8 cellular contexts compared by ENCODE assay signal in the genomic region with DNA sequence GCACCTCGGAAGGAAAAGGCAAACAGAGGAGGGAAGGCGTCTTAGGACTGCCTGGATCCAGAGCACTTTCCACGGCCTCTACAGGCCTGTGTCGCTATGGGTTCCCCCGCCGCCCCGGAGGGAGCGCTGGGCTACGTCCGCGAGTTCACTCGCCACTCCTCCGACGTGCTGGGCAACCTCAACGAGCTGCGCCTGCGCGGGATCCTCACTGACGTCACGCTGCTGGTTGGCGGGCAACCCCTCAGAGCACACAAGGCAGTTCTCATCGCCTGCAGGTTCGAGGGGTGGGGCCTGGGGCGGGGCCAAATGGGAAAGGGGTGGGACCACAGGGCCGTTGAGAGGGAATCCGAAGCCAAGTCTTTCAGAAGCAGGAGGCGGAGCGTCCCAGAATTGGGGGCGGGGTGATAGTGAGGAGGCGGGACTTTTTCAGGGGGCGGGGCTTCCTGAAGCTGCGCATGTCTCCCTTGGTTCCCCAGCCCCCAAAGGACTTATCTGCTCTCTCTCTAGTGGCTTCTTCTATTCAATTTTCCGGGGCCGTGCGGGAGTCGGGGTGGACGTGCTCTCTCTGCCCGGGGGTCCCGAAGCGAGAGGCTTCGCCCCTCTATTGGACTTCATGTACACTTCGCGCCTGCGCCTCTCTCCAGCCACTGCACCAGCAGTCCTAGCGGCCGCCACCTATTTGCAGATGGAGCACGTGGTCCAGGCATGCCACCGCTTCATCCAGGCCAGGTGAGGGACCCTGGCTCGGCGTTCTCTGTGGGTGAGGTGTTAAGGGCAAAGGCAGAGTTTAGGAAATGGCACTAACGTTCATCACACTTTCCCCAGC. TPM values are rescaled to one million over a fixed set of nuclear protein-coding genes. Genes with fewer than 3 reads are reported as not detected.
A peak's percentile ranks its signal among the peaks of the same experiment; 100 is the strongest.
DNase-seq lines count a peak whose midpoint lies in the region; ATAC-seq and TF ChIP-seq lines count a peak whose summit lies in the region.

No MANE protein-coding gene starts in this region.

- H3K27me3 ChIP-seq in cardiac muscle cell (peaks cover 22% of the 10 kb centered on the region), ovary (no peaks in the 10 kb centered on the region)

- DNase-seq in NK-92 (lab: John Stamatoyannopoulos, UW; ENCODE audit: unreplicated experiment) (peak; percentile 57), SW480 (ENCODE audit: low spot score) (peak; percentile 65), cardiac muscle cell (ENCODE audit: low read depth in 1 of 2, low spot score in 1 of 2) (peak; percentile 61 to 93), ovary (peak; percentile 75 to 91 (median 86)), superior temporal gyrus (ENCODE audit: extremely low spot score) (peak; percentile 49)
- DNase-seq in NK-92 treated with Interleukin-12 subunit alpha and Interleukin-12 subunit beta, amount 100 ng/mL, for 24 hours (lab: John Stamatoyannopoulos, UW), result no peak
- DNase-seq in activated naive CD8-positive, alpha-beta T cell treated with anti-CD3 and anti-CD28 coated beads, Interleukin-2, amount 10 ng/mL, durations not matched to agents 7 days and 5 days, result peak; percentile 93

- H3K4me3 Mint-ChIP-seq in activated naive CD8-positive, alpha-beta T cell treated with anti-CD3 and anti-CD28 coated beads, Interleukin-2, amount 10 ng/mL, durations not matched to agents 7 days and 5 days, result peak overlapping the region; percentile 61

- no peak for TF ChIP-seq EP300 in ovary (IDR thresholded peaks at IDR 0.05)

- H3K27me3 Mint-ChIP-seq in activated naive CD8-positive, alpha-beta T cell treated with anti-CD3 and anti-CD28 coated beads, Interleukin-2, amount 10 ng/mL, durations not matched to agents 7 days and 5 days, result no peaks in the 10 kb centered on the region

- peak; percentile 74 for ATAC-seq in activated naive CD8-positive, alpha-beta T cell treated with anti-CD3 and anti-CD28 coated beads, Interleukin-2, amount 10 ng/mL, durations not matched to agents 7 days and 5 days (ENCODE audit: low read depth)
- ATAC-seq in HG02678 (IDR thresholded peaks at IDR 0.05; ENCODE audit: unreplicated experiment), result no peak

- peaks cover 28% of the 10 kb centered on the region for H3K4me1 Mint-ChIP-seq in activated naive CD8-positive, alpha-beta T cell treated with anti-CD3 and anti-CD28 coated beads, Interleukin-2, amount 10 ng/mL, durations not matched to agents 7 days and 5 days

- intact Hi-C loops in ovary (cut with DNase I), result loop anchor here in 1 of 4 donors (5.0 kb wide), 1 partner anchor 111 kb away; no protein-coding TSS in a partner anchor

- no peaks in the 10 kb centered on the region for H3K36me3 ChIP-seq in cardiac muscle cell
- H3K36me3 ChIP-seq in ovary, result no peaks in the 10 kb centered on the region

- H3K27ac Mint-ChIP-seq in activated naive CD8-positive, alpha-beta T cell treated with anti-CD3 and anti-CD28 coated beads, Interleukin-2, amount 10 ng/mL, durations not matched to agents 7 days and 5 days, result peak overlapping the region; percentile 82

- no peak overlapping the region for H3K4me3 ChIP-seq in cardiac muscle cell
- H3K4me3 ChIP-seq in ovary, result no peak overlapping the region

- H3K9me3 ChIP-seq in cardiac muscle cell (ENCODE audit: low read depth) (no peaks in the 10 kb centered on the region), ovary (no peaks in the 10 kb centered on the region)

- TF ChIP-seq POLR2A in ovary (IDR thresholded peaks at IDR 0.05), result no peak

- TF ChIP-seq CTCF in cardiac muscle cell (IDR thresholded peaks at IDR 0.05; ENCODE audit: low read depth, low read length) (no peak), ovary (IDR thresholded peaks at IDR 0.05) (no peak)

- POLR2A ChIA-PET in activated naive CD8-positive, alpha-beta T cell treated with anti-CD3 and anti-CD28 coated beads, Interleukin-2, amount 10 ng/mL, durations not matched to agents 7 days and 5 days (lab: Charles Lee), result interaction anchor here (0.6 to 5.3 kb wide), 4 partner anchors 9 to 211 kb away, joined by 4 to 57 read pairs (median 14); a partner anchor contains a TSS

- H3K4me1 ChIP-seq in cardiac muscle cell (ENCODE audit: low read depth) (no peaks in the 10 kb centered on the region), ovary (ENCODE audit: insufficient read depth) (no peaks in the 10 kb centered on the region)

- no peak overlapping the region for H3K27ac ChIP-seq in cardiac muscle cell
- H3K27ac ChIP-seq in ovary, result no peak overlapping the region

- H3K36me3 Mint-ChIP-seq in activated naive CD8-positive, alpha-beta T cell treated with anti-CD3 and anti-CD28 coated beads, Interleukin-2, amount 10 ng/mL, durations not matched to agents 7 days and 5 days, result no peaks in the 10 kb centered on the region

- 30 to 34% (median 33%) methylated on average over 51 of the region's 51 CpGs for WGBS in ovary, 3 donors

- no peaks in the 10 kb centered on the region for H3K9me3 Mint-ChIP-seq in activated naive CD8-positive, alpha-beta T cell treated with anti-CD3 and anti-CD28 coated beads, Interleukin-2, amount 10 ng/mL, durations not matched to agents 7 days and 5 days

RNA-seq across cellular contexts. Expression of a gene that starts 0.9 kb away (rescaled TPM):
- under 1 TPM; 0.36 to 0.54 TPM for total RNA-seq in activated naive CD8-positive, alpha-beta T cell treated with anti-CD3 and anti-CD28 coated beads, Interleukin-2, amount 10 ng/mL, durations not matched to agents 7 days and 5 days
- total RNA-seq in cardiac muscle cell (0.11 and 1.7 TPM in 2 replicates), ovary (10 to 100 TPM in 1 of 7 donors, 1 to 10 TPM in 4, under 1 TPM in 2; 0.46 to 13.9 (median 3.5) TPM)
- polyA plus RNA-seq in cardiac muscle cell (not detected in 2 replicates), ovary (10 to 100 TPM in 1 of 2 donors, 1 to 10 TPM in 1; 6.2 to 13.7 TPM)

RNA-seq across cellular contexts. Expression of a gene that starts 11.4 kb away (rescaled TPM):
- 100 to 1,000 TPM; 114 to 128 TPM for total RNA-seq in activated naive CD8-positive, alpha-beta T cell treated with anti-CD3 and anti-CD28 coated beads, Interleukin-2, amount 10 ng/mL, durations not matched to agents 7 days and 5 days
- 241 and 275 TPM in 2 replicates for total RNA-seq in cardiac muscle cell
- 594 and 672 TPM in 2 replicates for polyA plus RNA-seq in cardiac muscle cell
- 100 to 1,000 TPM in 6 of 7 donors, 10 to 100 TPM in 1; 80.1 to 211 (median 179) TPM for total RNA-seq in ovary
- polyA plus RNA-seq in ovary, result 100 to 1,000 TPM; 192 to 295 TPM

RNA-seq across cellular contexts. Expression of a gene that starts 12.0 kb away (rescaled TPM):
- total RNA-seq in activated naive CD8-positive, alpha-beta T cell treated with anti-CD3 and anti-CD28 coated beads, Interleukin-2, amount 10 ng/mL, durations not matched to agents 7 days and 5 days, result 10 to 100 TPM; 15.8 to 16.0 TPM
- 3.7 and 4.0 TPM in 2 replicates for total RNA-seq in cardiac muscle cell
- polyA plus RNA-seq in cardiac muscle cell, result 5.8 and 7.2 TPM in 2 replicates
- 1 to 10 TPM in 4 of 7 donors, under 1 TPM in 3; 0.12 to 2.8 (median 1.2) TPM for total RNA-seq in ovary
- polyA plus RNA-seq in ovary, result 1 to 10 TPM; 1.2 TPM

RNA-seq across cellular contexts. Expression of a gene that starts 20.1 kb away (rescaled TPM):
- 1 to 10 TPM; 1.2 to 1.7 TPM for total RNA-seq in activated naive CD8-positive, alpha-beta T cell treated with anti-CD3 and anti-CD28 coated beads, Interleukin-2, amount 10 ng/mL, durations not matched to agents 7 days and 5 days
- 0.39 and 1.1 TPM in 2 replicates for total RNA-seq in cardiac muscle cell
- 3.8 and 6.4 TPM in 2 replicates for polyA plus RNA-seq in cardiac muscle cell
- 10 to 100 TPM in 1 of 7 donors, 1 to 10 TPM in 5, not detected in 1; 1.2 to 14.4 (median 2.9) TPM for total RNA-seq in ovary
- 1 to 10 TPM in 1 of 2 donors, not detected in 1; 3.9 TPM for polyA plus RNA-seq in ovary

RNA-seq across cellular contexts. Expression of a gene that starts 27.9 kb away (rescaled TPM):
- total RNA-seq in activated naive CD8-positive, alpha-beta T cell treated with anti-CD3 and anti-CD28 coated beads, Interleukin-2, amount 10 ng/mL, durations not matched to agents 7 days and 5 days, result not detected
- total RNA-seq in cardiac muscle cell (0.85 and 1.7 TPM in 2 replicates), ovary (under 1 TPM in 3 of 7 donors, not detected in 4; 0.51 to 0.74 (median 0.62) TPM)
- polyA plus RNA-seq in cardiac muscle cell (2.5 and 5.0 TPM in 2 replicates), ovary (under 1 TPM in 1 of 2 donors, not detected in 1; 0.05 TPM)
